ENCODE assay signal across 1 cellular context in the genomic region with DNA sequence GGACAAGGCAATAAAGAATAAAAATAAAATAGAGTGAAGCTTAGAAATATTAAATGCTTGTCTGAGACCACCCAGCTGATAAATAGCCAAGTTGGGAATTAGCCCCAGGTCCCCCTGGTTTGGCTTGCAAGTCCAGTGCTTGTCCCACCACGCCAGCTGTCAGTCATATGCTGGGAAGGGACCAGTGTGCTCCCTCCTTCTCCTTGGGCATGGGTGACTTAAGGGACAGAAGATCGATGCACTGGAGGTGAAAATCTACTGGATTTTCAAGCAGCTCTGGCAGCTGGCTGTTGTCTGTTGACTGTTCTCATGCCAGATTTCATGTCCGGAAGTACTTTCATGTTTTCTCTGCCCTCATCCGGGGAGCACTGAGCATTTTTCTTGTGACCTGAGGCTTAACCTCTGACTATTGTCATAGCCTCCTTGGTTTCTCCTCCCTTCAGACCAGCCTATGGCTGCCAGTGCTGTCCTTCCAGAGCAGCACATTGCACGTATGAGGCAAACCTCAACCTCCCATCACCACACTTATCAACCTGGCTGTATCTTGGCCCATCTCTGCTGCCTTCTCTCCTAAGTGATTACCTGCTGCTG.
TF ChIP-seq lines count a peak whose summit lies in the region.

No MANE protein-coding gene starts in this region.

TF ChIP-seq in A549, 52 proteins besides CTCF, POLR2A, EP300 and RAD21:
- TF ChIP-seq FOSL2 (IDR thresholded peaks at IDR 0.05) (no peak), FOSL2 (CRISPR knock-in tag; IDR thresholded peaks at IDR 0.05) (no peak), NPAS2 (CRISPR knock-in tag; IDR thresholded peaks at IDR 0.05; ENCODE audit: borderline replicate concordance) (no peak), ZSCAN20 (CRISPR knock-in tag; IDR thresholded peaks at IDR 0.05) (no peak), FOSB (CRISPR knock-in tag; IDR thresholded peaks at IDR 0.05) (no peak), ZC3H11A (IDR thresholded peaks at IDR 0.05) (no peak)
- TF ChIP-seq, protein P1, sequence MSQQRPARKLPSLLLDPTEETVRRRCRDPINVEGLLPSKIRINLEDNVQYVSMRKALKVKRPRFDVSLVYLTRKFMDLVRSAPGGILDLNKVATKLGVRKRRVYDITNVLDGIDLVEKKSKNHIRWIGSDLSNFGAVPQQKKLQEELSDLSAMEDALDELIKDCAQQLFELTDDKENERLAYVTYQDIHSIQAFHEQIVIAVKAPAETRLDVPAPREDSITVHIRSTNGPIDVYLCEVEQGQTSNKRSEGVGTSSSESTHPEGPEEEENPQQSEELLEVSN (IDR thresholded peaks at IDR 0.05; ENCODE audit: borderline replicate concordance, low read depth): no peak
- TF ChIP-seq, protein P2, sequence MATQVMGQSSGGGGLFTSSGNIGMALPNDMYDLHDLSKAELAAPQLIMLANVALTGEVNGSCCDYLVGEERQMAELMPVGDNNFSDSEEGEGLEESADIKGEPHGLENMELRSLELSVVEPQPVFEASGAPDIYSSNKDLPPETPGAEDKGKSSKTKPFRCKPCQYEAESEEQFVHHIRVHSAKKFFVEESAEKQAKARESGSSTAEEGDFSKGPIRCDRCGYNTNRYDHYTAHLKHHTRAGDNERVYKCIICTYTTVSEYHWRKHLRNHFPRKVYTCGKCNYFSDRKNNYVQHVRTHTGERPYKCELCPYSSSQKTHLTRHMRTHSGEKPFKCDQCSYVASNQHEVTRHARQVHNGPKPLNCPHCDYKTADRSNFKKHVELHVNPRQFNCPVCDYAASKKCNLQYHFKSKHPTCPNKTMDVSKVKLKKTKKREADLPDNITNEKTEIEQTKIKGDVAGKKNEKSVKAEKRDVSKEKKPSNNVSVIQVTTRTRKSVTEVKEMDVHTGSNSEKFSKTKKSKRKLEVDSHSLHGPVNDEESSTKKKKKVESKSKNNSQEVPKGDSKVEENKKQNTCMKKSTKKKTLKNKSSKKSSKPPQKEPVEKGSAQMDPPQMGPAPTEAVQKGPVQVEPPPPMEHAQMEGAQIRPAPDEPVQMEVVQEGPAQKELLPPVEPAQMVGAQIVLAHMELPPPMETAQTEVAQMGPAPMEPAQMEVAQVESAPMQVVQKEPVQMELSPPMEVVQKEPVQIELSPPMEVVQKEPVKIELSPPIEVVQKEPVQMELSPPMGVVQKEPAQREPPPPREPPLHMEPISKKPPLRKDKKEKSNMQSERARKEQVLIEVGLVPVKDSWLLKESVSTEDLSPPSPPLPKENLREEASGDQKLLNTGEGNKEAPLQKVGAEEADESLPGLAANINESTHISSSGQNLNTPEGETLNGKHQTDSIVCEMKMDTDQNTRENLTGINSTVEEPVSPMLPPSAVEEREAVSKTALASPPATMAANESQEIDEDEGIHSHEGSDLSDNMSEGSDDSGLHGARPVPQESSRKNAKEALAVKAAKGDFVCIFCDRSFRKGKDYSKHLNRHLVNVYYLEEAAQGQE (IDR thresholded peaks at IDR 0.05): no peak
